8 cellular contexts compared by ENCODE assay signal in genomic region chr22:38315801-38316339, GRCh38. TPM values are rescaled to one million over a fixed set of nuclear protein-coding genes. Genes with fewer than 3 reads are reported as not detected.
DNase-seq lines count a peak whose midpoint lies in the region; ATAC-seq and TF ChIP-seq lines count a peak whose summit lies in the region.

No MANE protein-coding gene starts in this region.

- CTCF ChIA-PET in GM10248 (lab: Yijun Ruan, JAX), result no interaction called here

- TF ChIP-seq CTCF in NB4 (IDR thresholded peaks at IDR 0.05; ENCODE audit: low read depth, low read length) (no peak), GM10248 (IDR thresholded peaks at IDR 0.05; ENCODE audit: control extremely low read depth, extremely low read depth, low read depth, missing control alignments) (no peak)

- H3K4me1 ChIP-seq in muscle layer of colon (ENCODE audit: insufficient read depth, low read length), result peaks cover 60% of the 10 kb centered on the region

- peak overlapping the region; percentile 99 for H3K27ac ChIP-seq in muscle layer of colon (ENCODE audit: low read depth, low read length)

- no peaks in the 10 kb centered on the region for H3K9me3 ChIP-seq in muscle layer of colon (ENCODE audit: low read length)

- no peak for ATAC-seq in HG03354 (IDR thresholded peaks at IDR 0.05; ENCODE audit: poor library complexity, severe bottlenecking, unreplicated experiment)

- peak overlapping the region; percentile 98 for H3K9ac ChIP-seq in muscle layer of colon (ENCODE audit: low read length)

- TF ChIP-seq POLR2A in NB4 (IDR thresholded peaks at IDR 0.05; ENCODE audit: extremely low read depth, insufficient read length), result no peak

- DNase-seq in ELR (ENCODE audit: low read depth), result peak; percentile 49
- peak; percentile 32 for DNase-seq in NB4 (ENCODE audit: low read depth)
- peak; percentile 43 for DNase-seq in cerebellum (ENCODE audit: low spot score)
- DNase-seq in NCI-H128 (lab: John Stamatoyannopoulos, UW; ENCODE audit: unreplicated experiment), result no peak
- no peak for DNase-seq in activated CD4-positive, alpha-beta T cell treated with anti-CD3 and anti-CD28 coated beads for 48 hours
- DNase-seq in GM10248 (ENCODE audit: extremely low spot score), result no peak

- POLR2A ChIA-PET in GM10248 (lab: Yijun Ruan, JAX), result interaction anchor here (1.3 kb wide), 1 partner anchor 10 kb away, joined by 4 read pairs; no protein-coding TSS in a partner anchor

- peak overlapping the region; percentile 71 for H3K4me3 ChIP-seq in NB4 (ENCODE audit: low read depth, low read length)
- peak overlapping the region; percentile 89 to 93 for H3K4me3 ChIP-seq in muscle layer of colon (ENCODE audit: low read depth in 1 of 2, low read length in 2 of 2)

- H3K36me3 ChIP-seq in muscle layer of colon (ENCODE audit: insufficient read depth, low read length), result peaks cover 22% of the 10 kb centered on the region

- H3K27me3 ChIP-seq in muscle layer of colon (ENCODE audit: control insufficient read depth in 1 of 2, insufficient read depth in 2 of 2, low read length in 2 of 2), result no peaks in the 10 kb centered on the region

RNA-seq across cellular contexts. Expression of gene CSNK1E, which starts 1.4 kb away (rescaled TPM):
- 157 TPM for total RNA-seq in cerebellum

RNA-seq across cellular contexts. Expression of gene TMEM184B, which starts 43.1 kb away (rescaled TPM):
- total RNA-seq in cerebellum, result 23.8 TPM

Comparison
In these comparisons a context has a peak if more than half of its experiments do, and no peak if none do; other contexts are left out.
1. DNase-seq: peak in ELR (single experiment), NB4 (single experiment) and cerebellum (single experiment); none in NCI-H128 (single experiment), activated CD4-positive, alpha-beta T cell treated with anti-CD3 and anti-CD28 coated beads for 48 hours (single experiment) and GM10248 (single experiment).